Comparison of ENCODE assay signal across 9 cellular contexts in the genomic region with DNA sequence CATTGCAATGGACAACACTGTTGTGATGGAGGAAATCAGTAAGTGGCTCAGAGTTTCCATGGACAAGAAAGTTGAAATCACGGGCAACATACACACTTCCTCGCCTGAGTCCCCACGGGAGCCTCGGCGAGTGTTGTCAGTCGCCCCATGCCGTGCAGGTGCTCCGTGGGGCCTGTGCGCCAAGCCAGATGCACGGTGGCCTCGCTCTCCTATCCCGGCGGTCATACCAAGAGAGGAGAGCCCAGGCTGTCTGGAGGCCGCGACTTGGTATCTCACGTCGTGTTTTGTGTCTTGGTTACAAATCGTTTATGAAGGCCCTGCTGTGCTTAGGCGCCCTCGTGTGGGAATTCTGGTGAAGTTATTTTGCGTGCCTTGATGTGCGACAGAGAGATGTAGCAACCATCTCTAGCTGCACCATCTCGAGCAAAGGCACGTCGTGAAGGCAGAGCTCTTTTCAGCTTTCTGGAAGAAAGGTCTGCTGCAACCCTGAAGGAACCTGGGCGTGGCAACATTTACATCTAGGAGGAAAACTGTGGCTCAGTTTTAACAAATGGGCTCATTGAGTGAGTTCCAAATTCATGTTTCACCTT. TPM values are rescaled to one million over a fixed set of nuclear protein-coding genes. Genes with fewer than 3 reads are reported as not detected.
DNase-seq lines count a peak whose midpoint lies in the region; ATAC-seq, FAIRE-seq and TF ChIP-seq lines count a peak whose summit lies in the region.
"Had no signal": no experiment of that assay in that cellular context is flagged by ENCODE, and none has a peak within 500 bp of the region (broad histone marks: within the 10 kb centered on the region; RNA-seq: fewer than 3 reads in every experiment).

No MANE protein-coding gene starts in this region.

- WGBS in K562 (ENCODE audit: insufficient coverage, low coverage, missing lambda C conversion rate) = 69% methylated on average over 24 of the region's 26 CpGs

- FAIRE-seq in K562 (lab: Jason Lieb, UNC) (peak; percentile 74), islet of Langerhans (lab: Jason Lieb, UNC) (peak; percentile 82)

- TF ChIP-seq POLR2A in K562 (conservative IDR thresholded peaks at IDR 0.05) = no peak

- H3K9ac ChIP-seq in K562 (ENCODE audit: insufficient read depth in 1 of 2, low read depth in 2 of 2, low read length in 2 of 2) = no peak overlapping the region

- H3K27ac ChIP-seq in CD4-positive, CD25-positive, alpha-beta regulatory T cell (ENCODE audit: insufficient read depth, low read length, poor library complexity, severe bottlenecking) = no peak overlapping the region
- H3K27ac ChIP-seq in K562 (ENCODE audit: extremely low read depth, low read depth, low read length) = no peak overlapping the region

- no TSS peak for BruUV-seq in K562 (replicated peaks; lab: Mats Ljungman, UMichigan)

- no peaks in the 10 kb centered on the region for H3K4me1 Mint-ChIP-seq in CD4-positive, CD25-positive, alpha-beta regulatory T cell
- H3K4me1 Mint-ChIP-seq in HFFc6 (ENCODE audit: low read depth) = no peaks in the 10 kb centered on the region; the same call in 1 of the 2 replicates

- intact Hi-C loops in K562 (cut with micrococcal nuclease) = no loop called here

- H3K27me3 ChIP-seq in CD4-positive, CD25-positive, alpha-beta regulatory T cell (ENCODE audit: control insufficient read depth, insufficient read depth, low read length) = no peaks in the 10 kb centered on the region
- H3K27me3 ChIP-seq in K562 (ENCODE audit: control insufficient read depth in 2 of 2, insufficient read depth in 2 of 2, low read length in 2 of 2) = no peaks in the 10 kb centered on the region

- no peak for TF ChIP-seq EP300 in K562 (IDR thresholded peaks at IDR 0.05; ENCODE audit: low read length)

- H3K79me2 ChIP-seq in K562 (ENCODE audit: control insufficient read depth, insufficient read depth, low read length) = no peaks in the 10 kb centered on the region

- H3K4me2 ChIP-seq in K562 (ENCODE audit: insufficient read depth, low read length) = no peak overlapping the region

- CTCF ChIA-PET in K562 (lab: Yijun Ruan, JAX; ENCODE audit: low intra/inter-chr PET ratio) = interaction anchor here (0.8 kb wide), 2 partner anchors 131 to 402 kb away, joined by 3 to 4 read pairs; no protein-coding TSS in a partner anchor

- no peaks in the 10 kb centered on the region for H4K20me1 ChIP-seq in K562 (replicated peaks; ENCODE audit: control insufficient read depth, insufficient read depth, low read length)

- in situ Hi-C loops in K562 (cut with MboI) = no loop called here

- no peaks in the 10 kb centered on the region for H3K4me1 ChIP-seq in CD4-positive, CD25-positive, alpha-beta regulatory T cell (ENCODE audit: control insufficient read depth, insufficient read depth, low read length, poor library complexity, severe bottlenecking)
- H3K4me1 ChIP-seq in K562 (replicated peaks in 1 of 2; ENCODE audit: control insufficient read depth in 2 of 2, insufficient read depth in 2 of 2, low read length in 2 of 2) = peaks cover 0 to 3% of the 10 kb centered on the region in 2 experiments; a peak in 1 of 5 replicates

- DNase-seq in CD4-positive, CD25-positive, alpha-beta regulatory T cell = peak in 2 of 3 donors; percentile 35 to 71
- peak; percentile 52 for DNase-seq in HFFc6
- DNase-seq in RKO (ENCODE audit: low spot score) = peak; percentile 51
- DNase-seq in K562 (ENCODE audit: extremely low read depth in 1 of 4, low spot score in 3 of 4) = peak in 1 of 4 experiments; percentile 61
- peak; percentile 5 to 22 for DNase-seq in stimulated activated CD4-positive, alpha-beta T cell treated with anti-CD3 and anti-CD28 coated beads, Interleukin-1b, Interleukin-23, amount 100 ng/mL, for 4 hours (ENCODE audit: low read depth in 2 of 2)

- H2AFZ ChIP-seq in K562 (ENCODE audit: low read depth, low read length) = no peak overlapping the region

- TF ChIP-seq CTCF in HFFc6 (IDR thresholded peaks at IDR 0.05) = peak; percentile 81
- TF ChIP-seq CTCF in K562 (IDR thresholded peaks at IDR 0.05 in 2 of 3, conservative IDR thresholded peaks at IDR 0.05 in 1 of 3; ENCODE audit: insufficient read depth in 2 of 3, low read depth in 1 of 3, low read length in 3 of 3) = peak; percentile 61 to 64 (median 63)

- H3K9me1 ChIP-seq in K562 (ENCODE audit: control insufficient read depth, insufficient read depth, low read length) = no peaks in the 10 kb centered on the region

- TF ChIP-seq RAD21 in K562 (CRISPR knock-in tag; conservative IDR thresholded peaks at IDR 0.05 in 1 of 2, IDR thresholded peaks at IDR 0.05 in 1 of 2) = peak in 1 of 2 experiments; percentile 58; a peak in 2 of 4 replicates

- no peak overlapping the region for H3K4me3 ChIP-seq in CD4-positive, CD25-positive, alpha-beta regulatory T cell (ENCODE audit: low read depth, low read length)
- H3K4me3 ChIP-seq in K562 = no peak overlapping the region

- H3K27ac Mint-ChIP-seq in CD4-positive, CD25-positive, alpha-beta regulatory T cell = no peak overlapping the region
- H3K27ac Mint-ChIP-seq in HFFc6 = no peak overlapping the region
- H3K27ac Mint-ChIP-seq: T-helper 1 cell treated with Interleukin-12 subunit alpha and Interleukin-12 subunit beta and Interleukin-4 antibody, amounts not matched to agents 30 μg/mL and 1 μg/mL, for 36 hours had no signal

- POLR2A ChIA-PET in K562 (lab: Yijun Ruan, JAX) = interaction anchor here (0.6 to 1.6 kb wide), 8 partner anchors 9 to 220 kb away, joined by 3 to 7 read pairs (median 4); partner anchors contain the start of genes D2HGDH, DTYMK and NEU4

- H3K27me3 Mint-ChIP-seq in CD4-positive, CD25-positive, alpha-beta regulatory T cell = no peaks in the 10 kb centered on the region
- no peaks in the 10 kb centered on the region; the same call in 1 of the 2 replicates for H3K27me3 Mint-ChIP-seq in HFFc6 (ENCODE audit: insufficient read depth)

- no peaks in the 10 kb centered on the region for H3K9me3 Mint-ChIP-seq in CD4-positive, CD25-positive, alpha-beta regulatory T cell
- no peaks in the 10 kb centered on the region for H3K9me3 Mint-ChIP-seq in HFFc6
- H3K9me3 Mint-ChIP-seq: T-helper 1 cell treated with Interleukin-12 subunit alpha and Interleukin-12 subunit beta and Interleukin-4 antibody, amounts not matched to agents 30 μg/mL and 1 μg/mL, for 36 hours had no signal

- ATAC-seq in CD4-positive, CD25-positive, alpha-beta regulatory T cell (ENCODE audit: low read depth in 2 of 2) = no peak
- peak; percentile 84 for ATAC-seq in K562
- no peak for ATAC-seq in GM19467 (IDR thresholded peaks at IDR 0.05; ENCODE audit: unreplicated experiment)
- no peak for ATAC-seq in HG03442 (IDR thresholded peaks at IDR 0.05; ENCODE audit: unreplicated experiment)

- H3K4me3 Mint-ChIP-seq in CD4-positive, CD25-positive, alpha-beta regulatory T cell = no peak overlapping the region
- no peak overlapping the region for H3K4me3 Mint-ChIP-seq in HFFc6
- H3K4me3 Mint-ChIP-seq: T-helper 1 cell treated with Interleukin-12 subunit alpha and Interleukin-12 subunit beta and Interleukin-4 antibody, amounts not matched to agents 30 μg/mL and 1 μg/mL, for 36 hours had no signal

- H3K36me3 Mint-ChIP-seq in CD4-positive, CD25-positive, alpha-beta regulatory T cell = peaks cover 41% of the 10 kb centered on the region
- peaks cover 25% of the 10 kb centered on the region for H3K36me3 Mint-ChIP-seq in HFFc6 (ENCODE audit: low read depth)

- peaks cover 47% of the 10 kb centered on the region for H3K36me3 ChIP-seq in CD4-positive, CD25-positive, alpha-beta regulatory T cell (ENCODE audit: control insufficient read depth, insufficient read depth, low read length)
- H3K36me3 ChIP-seq in K562 (ENCODE audit: control insufficient read depth, insufficient read depth, low read length) = peaks cover 45% of the 10 kb centered on the region; the same call in 2 of the 3 replicates

- H3K9me3 ChIP-seq in CD4-positive, CD25-positive, alpha-beta regulatory T cell (ENCODE audit: control insufficient read depth in 2 of 2, low read length in 2 of 2) = no peaks in the 10 kb centered on the region
- H3K9me3 ChIP-seq in K562 (replicated peaks; ENCODE audit: control insufficient read depth, insufficient read depth, low read depth, low read length) = no peaks in the 10 kb centered on the region

RNA-seq across cellular contexts. Expression of gene ATG4B, which starts 21.8 kb away (rescaled TPM):
- total RNA-seq in CD4-positive, CD25-positive, alpha-beta regulatory T cell = 158 TPM
- 10 to 100 TPM; 43.7 to 59.6 (median 56.2) TPM for polyA plus RNA-seq in CD4-positive, CD25-positive, alpha-beta regulatory T cell
- 10 to 100 TPM; 43.5 to 58.3 (median 51.9) TPM for total RNA-seq in HFFc6 (2021; fragmentation: NEBNext Ultra II Directional; extraction: Animal tissue kit (Norgen Biotek cat#: 25700))
- 190 and 391 TPM in 2 replicates for total RNA-seq in K562 (2011; cell fraction: chromatin; rRNA removed; ENCODE audit: low replicate concordance)
- 192 and 201 TPM in 2 replicates for total RNA-seq in K562 (2011; cell fraction: nucleolus; rRNA removed)
- 147 and 161 TPM in 2 replicates for total RNA-seq in K562 (2011; cell fraction: nucleoplasm; rRNA removed)
- total RNA-seq in K562 (2014; rRNA removed) (32.1 and 45.3 TPM in 2 replicates), K562 (2014; rRNA removed; fragmentation: Illumina TruSeq; extraction: Trizol) (28.9 and 36.3 TPM in 2 replicates), K562 (2015; rRNA removed; fragmentation: Illumina TruSeq; extraction: Trizol) (28.5 and 35.6 TPM in 2 replicates), K562 (2021) (51.7 and 54.9 TPM in 2 replicates)
- polyA plus RNA-seq in K562 (2011; rRNA removed) (58.8 and 75.1 TPM in 2 replicates), K562 (2014; fragmentation: Illumina TruSeq; extraction: Trizol) (49.6 and 55.9 TPM in 2 replicates), K562 (2014; fragmentation: Nextera tagmentation; extraction: Ambion mirVana) (10 to 100 TPM in 1 of 2 experiments, 1 to 10 TPM in 1; 5.9 to 13.2 TPM), K562 (2014; rRNA removed) (47.1 and 58.1 TPM in 2 replicates)
- polyA plus RNA-seq in K562 (2011; cell fraction: cytosol; rRNA removed) = 53.1 and 78.3 TPM in 2 replicates
- polyA plus RNA-seq in K562 (2011; cell fraction: nucleus; rRNA removed) = 238 and 272 TPM in 2 replicates
- 49.9 and 50.6 TPM in 2 replicates for polyA plus RNA-seq in K562 (2012)
- 46.1 and 62.6 TPM in 2 replicates for polyA minus RNA-seq in K562 (2011; rRNA and poly(A)+ RNA removed)
- 34.6 and 38.6 TPM in 2 replicates for polyA minus RNA-seq in K562 (2011; cell fraction: cytosol; rRNA and poly(A)+ RNA removed)
- polyA minus RNA-seq in K562 (2011; cell fraction: nucleus; rRNA and poly(A)+ RNA removed) = 46.6 and 70.8 TPM in 2 replicates

RNA-seq across cellular contexts. Expression of gene THAP4, which starts 22.3 kb away (rescaled TPM):
- total RNA-seq in CD4-positive, CD25-positive, alpha-beta regulatory T cell = 47.8 TPM
- polyA plus RNA-seq in CD4-positive, CD25-positive, alpha-beta regulatory T cell = 10 to 100 TPM; 37.5 to 42.8 (median 39.6) TPM
- total RNA-seq in HFFc6 (2021; fragmentation: NEBNext Ultra II Directional; extraction: Animal tissue kit (Norgen Biotek cat#: 25700)) = 10 to 100 TPM; 40.6 to 47.9 (median 43.0) TPM
- 16.6 and 44.7 TPM in 2 replicates for total RNA-seq in K562 (2011; cell fraction: chromatin; rRNA removed; ENCODE audit: low replicate concordance)
- total RNA-seq in K562 (2011; cell fraction: nucleolus; rRNA removed) = 27.8 and 36.2 TPM in 2 replicates
- total RNA-seq in K562 (2011; cell fraction: nucleoplasm; rRNA removed) = 21.6 and 23.1 TPM in 2 replicates
- total RNA-seq in K562 (2014; rRNA removed) = 56.2 and 79.2 TPM in 2 replicates
- total RNA-seq in K562 (2014; rRNA removed; fragmentation: Illumina TruSeq; extraction: Trizol) = 16.5 and 26.3 TPM in 2 replicates
- total RNA-seq in K562 (2015; rRNA removed; fragmentation: Illumina TruSeq; extraction: Trizol) = 50.1 and 50.5 TPM in 2 replicates
- 60.9 and 65.9 TPM in 2 replicates for total RNA-seq in K562 (2021)
- 25.6 and 33.3 TPM in 2 replicates for polyA plus RNA-seq in K562 (2011; rRNA removed)
- polyA plus RNA-seq in K562 (2011; cell fraction: cytosol; rRNA removed) = 32.2 and 65.6 TPM in 2 replicates
- polyA plus RNA-seq in K562 (2011; cell fraction: nucleus; rRNA removed) = 19.3 and 26.4 TPM in 2 replicates
- 42.1 and 45.0 TPM in 2 replicates for polyA plus RNA-seq in K562 (2012)
- polyA plus RNA-seq in K562 (2014; fragmentation: Illumina TruSeq; extraction: Trizol) = 44.1 and 73.5 TPM in 2 replicates
- polyA plus RNA-seq in K562 (2014; fragmentation: Nextera tagmentation; extraction: Ambion mirVana) = 1 to 10 TPM; 8.6 to 9.2 TPM
- polyA plus RNA-seq in K562 (2014; rRNA removed) = 43.9 and 49.2 TPM in 2 replicates
- polyA minus RNA-seq in K562 (2011; rRNA and poly(A)+ RNA removed) = 14.2 and 18.5 TPM in 2 replicates
- polyA minus RNA-seq in K562 (2011; cell fraction: cytosol; rRNA and poly(A)+ RNA removed) = 25.8 and 30.1 TPM in 2 replicates
- 12.4 and 12.9 TPM in 2 replicates for polyA minus RNA-seq in K562 (2011; cell fraction: nucleus; rRNA and poly(A)+ RNA removed)

RNA-seq across cellular contexts. Expression of gene DTYMK, which starts 27.4 kb away (rescaled TPM):
- 13.1 TPM for total RNA-seq in CD4-positive, CD25-positive, alpha-beta regulatory T cell
- polyA plus RNA-seq in CD4-positive, CD25-positive, alpha-beta regulatory T cell = 10 to 100 TPM; 32.2 to 45.6 (median 39.9) TPM
- 10 to 100 TPM; 56.8 to 84.2 (median 76.1) TPM for total RNA-seq in HFFc6 (2021; fragmentation: NEBNext Ultra II Directional; extraction: Animal tissue kit (Norgen Biotek cat#: 25700))
- total RNA-seq in K562 (2011; cell fraction: chromatin; rRNA removed; ENCODE audit: low replicate concordance) = 57.7 and 95.5 TPM in 2 replicates
- total RNA-seq in K562 (2011; cell fraction: nucleolus; rRNA removed) = 74.7 and 77.5 TPM in 2 replicates
- total RNA-seq in K562 (2011; cell fraction: nucleoplasm; rRNA removed) = 86.8 and 106 TPM in 2 replicates
- total RNA-seq in K562 (2014; rRNA removed) (78.1 and 81.1 TPM in 2 replicates), K562 (2014; rRNA removed; fragmentation: Illumina TruSeq; extraction: Trizol) (26.5 and 31.9 TPM in 2 replicates), K562 (2015; rRNA removed; fragmentation: Illumina TruSeq; extraction: Trizol) (47.9 and 55.3 TPM in 2 replicates), K562 (2021) (83.3 and 85.0 TPM in 2 replicates)
- polyA plus RNA-seq in K562 (2011; rRNA removed) (51.2 and 51.8 TPM in 2 replicates), K562 (2014; fragmentation: Illumina TruSeq; extraction: Trizol) (43.4 and 50.3 TPM in 2 replicates), K562 (2014; fragmentation: Nextera tagmentation; extraction: Ambion mirVana) (10 to 100 TPM in 1 of 2 experiments, 1 to 10 TPM in 1; 8.2 to 20.4 TPM), K562 (2014; rRNA removed) (68.7 and 79.5 TPM in 2 replicates)
- polyA plus RNA-seq in K562 (2011; cell fraction: cytosol; rRNA removed) = 45.7 and 67.7 TPM in 2 replicates
- 49.7 and 59.0 TPM in 2 replicates for polyA plus RNA-seq in K562 (2011; cell fraction: nucleus; rRNA removed)
- 49.1 and 64.7 TPM in 2 replicates for polyA plus RNA-seq in K562 (2012)
- polyA minus RNA-seq in K562 (2011; rRNA and poly(A)+ RNA removed) = 9.9 and 12.3 TPM in 2 replicates
- 22.5 and 22.9 TPM in 2 replicates for polyA minus RNA-seq in K562 (2011; cell fraction: cytosol; rRNA and poly(A)+ RNA removed)
- 12.9 and 17.8 TPM in 2 replicates for polyA minus RNA-seq in K562 (2011; cell fraction: nucleus; rRNA and poly(A)+ RNA removed)

RNA-seq across cellular contexts. Expression of gene ING5, which starts 42.6 kb away (rescaled TPM):
- total RNA-seq in CD4-positive, CD25-positive, alpha-beta regulatory T cell = 64.8 TPM
- 10 to 100 TPM; 16.7 to 27.3 (median 19.1) TPM for polyA plus RNA-seq in CD4-positive, CD25-positive, alpha-beta regulatory T cell
- total RNA-seq in HFFc6 (2021; fragmentation: NEBNext Ultra II Directional; extraction: Animal tissue kit (Norgen Biotek cat#: 25700)) = 10 to 100 TPM; 18.7 to 20.0 (median 19.5) TPM
- 115 and 209 TPM in 2 replicates for total RNA-seq in K562 (2011; cell fraction: chromatin; rRNA removed; ENCODE audit: low replicate concordance)
- total RNA-seq in K562 (2011; cell fraction: nucleolus; rRNA removed) = 112 and 114 TPM in 2 replicates
- 67.4 and 95.2 TPM in 2 replicates for total RNA-seq in K562 (2011; cell fraction: nucleoplasm; rRNA removed)
- 28.7 and 30.5 TPM in 2 replicates for total RNA-seq in K562 (2014; rRNA removed)
- 23.2 and 27.9 TPM in 2 replicates for total RNA-seq in K562 (2014; rRNA removed; fragmentation: Illumina TruSeq; extraction: Trizol)
- total RNA-seq in K562 (2015; rRNA removed; fragmentation: Illumina TruSeq; extraction: Trizol) = 26.9 and 28.4 TPM in 2 replicates
- 25.1 and 27.5 TPM in 2 replicates for total RNA-seq in K562 (2021)
- 32.0 and 37.2 TPM in 2 replicates for polyA plus RNA-seq in K562 (2011; rRNA removed)
- 27.3 and 27.8 TPM in 2 replicates for polyA plus RNA-seq in K562 (2011; cell fraction: cytosol; rRNA removed)
- 77.4 and 82.1 TPM in 2 replicates for polyA plus RNA-seq in K562 (2011; cell fraction: nucleus; rRNA removed)
- 23.3 and 29.6 TPM in 2 replicates for polyA plus RNA-seq in K562 (2012)
- polyA plus RNA-seq in K562 (2014; fragmentation: Illumina TruSeq; extraction: Trizol) = 21.9 and 23.2 TPM in 2 replicates
- polyA plus RNA-seq in K562 (2014; fragmentation: Nextera tagmentation; extraction: Ambion mirVana) = 10 to 100 TPM; 10.4 to 13.2 TPM
- polyA plus RNA-seq in K562 (2014; rRNA removed) = 53.3 and 73.4 TPM in 2 replicates
- 33.2 and 34.8 TPM in 2 replicates for polyA minus RNA-seq in K562 (2011; rRNA and poly(A)+ RNA removed)
- 17.5 and 22.4 TPM in 2 replicates for polyA minus RNA-seq in K562 (2011; cell fraction: cytosol; rRNA and poly(A)+ RNA removed)
- polyA minus RNA-seq in K562 (2011; cell fraction: nucleus; rRNA and poly(A)+ RNA removed) = 22.6 and 23.5 TPM in 2 replicates
